Comparison of ENCODE assay signal across 10 cellular contexts in genomic region chr9:91245432-91246313, GRCh38.
DNase-seq lines count a peak whose midpoint lies in the region; ATAC-seq and TF ChIP-seq lines count a peak whose summit lies in the region.
"Had no signal": no experiment of that assay in that cellular context is flagged by ENCODE, and none has a peak within 500 bp of the region (broad histone marks: within the 10 kb centered on the region; RNA-seq: fewer than 3 reads in every experiment).

No MANE protein-coding gene starts in this region.

- DNase-seq in GM10248 (ENCODE audit: extremely low spot score) (peak; percentile 38), HT1080 (ENCODE audit: low read depth) (peak; percentile 75), memory B cell (ENCODE audit: low spot score in 2 of 2) (no peak), mesothelial cell of epicardium (ENCODE audit: low spot score in 2 of 2, unreplicated experiment in 2 of 2) (no peak), NCI-H82 treated with DMSO at 0.1 percent for 48 hours (lab: John Stamatoyannopoulos, UW; ENCODE audit: unreplicated experiment) (no peak), MM.1S (no peak)
- DNase-seq in activated naive CD8-positive, alpha-beta T cell treated with anti-CD3 and anti-CD28 coated beads, Interleukin-2, amount 50 U/mL, for 24 hours: no peak
- DNase-seq: amygdala had no signal

- H3K4me3 ChIP-seq in MM.1S (ENCODE audit: low read length): no peak overlapping the region
- H3K4me3 ChIP-seq: SK-N-MC had no signal

- H4K20me1 ChIP-seq in MM.1S (ENCODE audit: insufficient read depth, low read length): no peaks in the 10 kb centered on the region

- peak; percentile 90 for ATAC-seq in activated naive CD8-positive, alpha-beta T cell treated with anti-CD3 and anti-CD28 coated beads, Interleukin-2, amount 50 U/mL, for 24 hours
- ATAC-seq in memory B cell (ENCODE audit: low read depth): peak; percentile 34
- no peak for ATAC-seq in GM21390 (IDR thresholded peaks at IDR 0.05; ENCODE audit: unreplicated experiment)

- no peaks in the 10 kb centered on the region for H3K4me1 ChIP-seq in MM.1S (ENCODE audit: low read length)

- no peak overlapping the region for H3K27ac ChIP-seq in MM.1S (ENCODE audit: low read length)
- H3K27ac ChIP-seq: SK-N-MC had no signal

- no peaks in the 10 kb centered on the region for H3K79me2 ChIP-seq in MM.1S (ENCODE audit: low read length)

- H3K4me2 ChIP-seq in MM.1S (ENCODE audit: low read depth, low read length): no peak overlapping the region

- peaks cover 8% of the 10 kb centered on the region for H3K36me3 Mint-ChIP-seq in activated naive CD8-positive, alpha-beta T cell treated with anti-CD3 and anti-CD28 coated beads, Interleukin-2, amount 50 U/mL, for 24 hours (ENCODE audit: low read depth)
- peaks cover 7% of the 10 kb centered on the region for H3K36me3 Mint-ChIP-seq in memory B cell
- no peaks in the 10 kb centered on the region for H3K36me3 Mint-ChIP-seq in mesothelial cell of epicardium

- H2AFZ ChIP-seq in MM.1S (ENCODE audit: low read length): no peak overlapping the region

- no peaks in the 10 kb centered on the region for H3K9me3 ChIP-seq in MM.1S (replicated peaks; ENCODE audit: insufficient read depth, low read length)

- no peaks in the 10 kb centered on the region for H3F3A ChIP-seq in MM.1S (ENCODE audit: insufficient read depth, low read length)

- H3K27ac Mint-ChIP-seq in activated naive CD8-positive, alpha-beta T cell treated with anti-CD3 and anti-CD28 coated beads, Interleukin-2, amount 50 U/mL, for 24 hours: peak overlapping the region; percentile 75
- H3K27ac Mint-ChIP-seq in memory B cell (no peak overlapping the region), mesothelial cell of epicardium (no peak overlapping the region)

- no peak for TF ChIP-seq CTCF in GM10248 (IDR thresholded peaks at IDR 0.05; ENCODE audit: control extremely low read depth, extremely low read depth, low read depth, missing control alignments)
- TF ChIP-seq CTCF in mesothelial cell of epicardium (IDR thresholded peaks at IDR 0.05; ENCODE audit: unreplicated experiment): no peak
- no peak for TF ChIP-seq CTCF in MM.1S (IDR thresholded peaks at IDR 0.05; ENCODE audit: low read length)

- no peaks in the 10 kb centered on the region for H3K9me2 ChIP-seq in MM.1S (replicated peaks; ENCODE audit: insufficient read depth, low read length)

- peaks cover 29% of the 10 kb centered on the region for H3K4me1 Mint-ChIP-seq in activated naive CD8-positive, alpha-beta T cell treated with anti-CD3 and anti-CD28 coated beads, Interleukin-2, amount 50 U/mL, for 24 hours
- peaks cover 18% of the 10 kb centered on the region for H3K4me1 Mint-ChIP-seq in memory B cell
- peaks cover 7% of the 10 kb centered on the region for H3K4me1 Mint-ChIP-seq in mesothelial cell of epicardium

- H3K9me3 Mint-ChIP-seq in activated naive CD8-positive, alpha-beta T cell treated with anti-CD3 and anti-CD28 coated beads, Interleukin-2, amount 50 U/mL, for 24 hours: no peaks in the 10 kb centered on the region
- H3K9me3 Mint-ChIP-seq in memory B cell (no peaks in the 10 kb centered on the region), mesothelial cell of epicardium (no peaks in the 10 kb centered on the region)

- no peaks in the 10 kb centered on the region for H3K27me3 ChIP-seq in MM.1S (replicated peaks; ENCODE audit: insufficient read depth, low read length)

- H3K4me3 Mint-ChIP-seq in activated naive CD8-positive, alpha-beta T cell treated with anti-CD3 and anti-CD28 coated beads, Interleukin-2, amount 50 U/mL, for 24 hours: no peak overlapping the region
- H3K4me3 Mint-ChIP-seq in memory B cell: no peak overlapping the region
- H3K4me3 Mint-ChIP-seq in mesothelial cell of epicardium: no peak overlapping the region

- H3K27me3 Mint-ChIP-seq in activated naive CD8-positive, alpha-beta T cell treated with anti-CD3 and anti-CD28 coated beads, Interleukin-2, amount 50 U/mL, for 24 hours: no peaks in the 10 kb centered on the region
- H3K27me3 Mint-ChIP-seq in memory B cell: no peaks in the 10 kb centered on the region
- no peaks in the 10 kb centered on the region for H3K27me3 Mint-ChIP-seq in mesothelial cell of epicardium (ENCODE audit: low read depth)

- no peak overlapping the region for H3K9ac ChIP-seq in MM.1S (ENCODE audit: low read length)

- POLR2A ChIA-PET in GM10248 (lab: Yijun Ruan, JAX): no interaction called here

- CTCF ChIA-PET in GM10248 (lab: Yijun Ruan, JAX): interaction anchor here (1.1 to 2.1 kb wide), 3 partner anchors 8 to 156 kb away, joined by 3 to 9 read pairs (median 6); no protein-coding TSS in a partner anchor

- no peaks in the 10 kb centered on the region for H3K36me3 ChIP-seq in MM.1S (replicated peaks; ENCODE audit: insufficient read depth, low read length)

Comparison
In these comparisons a context has a peak if more than half of its experiments do, and no peak if none do; other contexts are left out.
1. DNase-seq: peak in GM10248 (single experiment) and HT1080 (single experiment); none in activated naive CD8-positive, alpha-beta T cell treated with anti-CD3 and anti-CD28 coated beads, Interleukin-2, amount 50 U/mL, for 24 hours (single experiment), memory B cell (0 of 2), mesothelial cell of epicardium (0 of 2), NCI-H82 treated with DMSO at 0.1 percent for 48 hours (single experiment) and MM.1S (single experiment).